7 cellular contexts compared by ENCODE assay signal in the genomic region with DNA sequence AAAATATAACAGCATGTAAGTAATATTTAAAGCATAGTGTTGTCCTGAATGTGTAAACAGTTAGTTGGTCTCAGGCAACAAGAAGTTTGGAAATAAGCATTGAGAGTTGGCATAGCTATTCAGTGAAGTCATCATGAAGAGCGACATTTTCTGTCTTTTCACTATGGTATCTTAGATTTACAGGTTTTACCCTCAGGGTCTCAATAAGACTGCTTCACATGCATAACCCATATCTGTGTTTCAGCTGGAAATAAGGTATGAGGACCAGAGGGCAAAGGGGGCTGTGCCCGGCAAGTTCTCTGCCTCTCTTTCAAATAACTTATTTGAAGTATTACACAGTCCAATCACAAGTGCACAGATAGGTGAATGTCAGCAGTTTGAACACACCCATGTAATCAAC.
"Had no signal": no experiment of that assay in that cellular context is flagged by ENCODE, and none has a peak within 500 bp of the region (broad histone marks: within the 10 kb centered on the region; RNA-seq: fewer than 3 reads in every experiment).

No MANE protein-coding gene starts in this region.

- ATAC-seq: HepG2, K562 had no signal

- H3K27ac Mint-ChIP-seq: IgD-negative memory B cell had no signal

- H3K27me3 Mint-ChIP-seq: IgD-negative memory B cell had no signal

- DNase-seq: IMR-90, KBM-7, KG1 had no signal

- H3K27ac ChIP-seq: HL-60 had no signal

- H3K36me3 Mint-ChIP-seq: IgD-negative memory B cell had no signal

- H3K4me3 ChIP-seq: K562 had no signal

- H3K4me3 Mint-ChIP-seq: IgD-negative memory B cell had no signal

- H3K4me1 Mint-ChIP-seq: IgD-negative memory B cell had no signal
